ENCODE assay signal across 8 cellular contexts in the genomic region with DNA sequence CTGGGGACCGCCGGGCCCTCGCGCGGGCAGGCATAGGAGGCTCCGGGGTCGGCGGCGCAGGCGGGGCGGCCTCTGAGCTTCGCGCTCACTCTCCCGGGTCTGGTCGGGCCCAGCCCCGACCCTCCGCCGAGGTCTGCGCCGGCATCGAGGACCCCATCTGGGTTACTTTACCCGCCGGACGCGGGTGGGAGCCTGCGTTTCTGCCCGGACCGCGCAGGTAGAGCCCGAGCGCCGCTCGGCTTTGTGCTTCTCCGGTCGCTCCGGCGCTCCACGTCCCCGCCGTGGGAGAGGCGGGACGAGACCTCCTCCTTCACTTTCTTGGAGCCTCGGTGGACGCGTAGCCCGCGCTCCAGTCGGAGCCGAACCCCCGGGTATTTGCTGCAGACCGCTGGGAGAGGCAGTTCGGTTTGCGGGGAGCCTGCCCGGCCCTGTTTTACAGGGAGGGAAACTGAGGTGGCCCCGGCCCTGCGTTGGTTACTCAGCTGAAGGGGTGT.
DNase-seq lines count a peak whose midpoint lies in the region; ATAC-seq, FAIRE-seq and TF ChIP-seq lines count a peak whose summit lies in the region.

No MANE protein-coding gene starts in this region.

- DNase-seq in GM19239 (ENCODE audit: insufficient read length, low spot score) (peak; percentile 44), activated B cell treated with CpG ODN at 0.5 μM for 24 hours (peak; percentile 29), heart right ventricle (no peak), gastrocnemius medialis (no peak), NCI-H1436 treated with DMSO at 0.1 percent for 48 hours (lab: John Stamatoyannopoulos, UW) (no peak)
- DNase-seq in stimulated activated CD4-positive, alpha-beta T cell treated with anti-CD3 and anti-CD28 coated beads, Interleukin-4, amount 100 ng/mL, for 1 hour: no peak

- ATAC-seq in activated B cell treated with CpG ODN at 0.5 μM for 24 hours (ENCODE audit: low read depth): no peak
- peak in 4 of 8 donors; percentile 18 to 43 (median 34) for ATAC-seq in heart right ventricle
- ATAC-seq in gastrocnemius medialis: peak in 1 of 2 donors; percentile 28
- ATAC-seq in GM19324 (IDR thresholded peaks at IDR 0.05; ENCODE audit: low FRiP score, unreplicated experiment): no peak
- no peak for ATAC-seq in HG03565 (IDR thresholded peaks at IDR 0.05; ENCODE audit: unreplicated experiment)

- POLR2A ChIA-PET in activated B cell treated with CpG ODN at 0.5 μM for 24 hours (lab: Charles Lee): no interaction called here

- peak overlapping the region; percentile 25 to 68 (median 54) for H3K4me3 ChIP-seq in heart right ventricle
- peak overlapping the region; percentile 45 to 54 (median 50) for H3K4me3 ChIP-seq in gastrocnemius medialis

- CTCF ChIA-PET in activated B cell treated with CpG ODN at 0.5 μM for 24 hours (lab: Charles Lee): no interaction called here

- H3K9me3 Mint-ChIP-seq in activated B cell treated with CpG ODN at 0.5 μM for 24 hours: peaks cover 2% of the 10 kb centered on the region

- in situ Hi-C loops in gastrocnemius medialis (cut with MboI; ENCODE audit: low sequenced_read_pairs in 4 of 4): no loop called here

- H3K27ac ChIP-seq in heart right ventricle (no peak overlapping the region), gastrocnemius medialis (no peak overlapping the region)

- no peak for TF ChIP-seq CTCF in activated B cell treated with CpG ODN at 0.5 μM for 24 hours (IDR thresholded peaks at IDR 0.05)
- no peak for TF ChIP-seq CTCF in heart right ventricle (IDR thresholded peaks at IDR 0.05)
- TF ChIP-seq CTCF in gastrocnemius medialis (IDR thresholded peaks at IDR 0.05 in 4 of 5, conservative IDR thresholded peaks at IDR 0.05 in 1 of 5): no peak

- H3K9me3 ChIP-seq in heart right ventricle: no peaks in the 10 kb centered on the region
- no peaks in the 10 kb centered on the region for H3K9me3 ChIP-seq in gastrocnemius medialis

- TF ChIP-seq POLR2A in gastrocnemius medialis (IDR thresholded peaks at IDR 0.05): no peak

- H3K4me1 ChIP-seq in heart right ventricle (peaks cover 0 to 26% (median 5%) of the 10 kb centered on the region in 9 donors), gastrocnemius medialis (peaks cover 0 to 5% of the 10 kb centered on the region in 2 donors)

- H3K36me3 ChIP-seq in heart right ventricle (no peaks in the 10 kb centered on the region), gastrocnemius medialis (no peaks in the 10 kb centered on the region)

- H3K4me1 Mint-ChIP-seq in activated B cell treated with CpG ODN at 0.5 μM for 24 hours: peaks cover 30% of the 10 kb centered on the region

- WGBS in heart right ventricle, 2 donors: 3 to 4% methylated on average over 55 to 56 of the region's 56 CpGs

- H3K36me3 Mint-ChIP-seq in activated B cell treated with CpG ODN at 0.5 μM for 24 hours (ENCODE audit: low read depth): no peaks in the 10 kb centered on the region

- H3K27me3 ChIP-seq in heart right ventricle (peaks cover 9 to 90% (median 47%) of the 10 kb centered on the region in 7 donors), gastrocnemius medialis (peaks cover 37 to 54% (median 49%) of the 10 kb centered on the region in 3 donors)

- H3K27me3 Mint-ChIP-seq in activated B cell treated with CpG ODN at 0.5 μM for 24 hours: peaks cover 51% of the 10 kb centered on the region

- intact Hi-C loops in activated B cell treated with CpG ODN at 0.5 μM for 24 hours (cut with micrococcal nuclease) (no loop called here), heart right ventricle (cut with DNase I) (no loop called here), gastrocnemius medialis (cut with DNase I; ENCODE audit: low total_unique reads) (no loop called here)

- H3K4me3 Mint-ChIP-seq in activated B cell treated with CpG ODN at 0.5 μM for 24 hours: peak overlapping the region; percentile 67

- H3K27ac Mint-ChIP-seq in activated B cell treated with CpG ODN at 0.5 μM for 24 hours: no peak overlapping the region

- FAIRE-seq in GM19239 (lab: Jason Lieb, UNC): peak; percentile 48

Comparison
In these comparisons a context has a peak if more than half of its experiments do, and no peak if none do; other contexts are left out.
1. DNase-seq: peak in GM19239 (single experiment) and activated B cell treated with CpG ODN at 0.5 μM for 24 hours (single experiment); none in heart right ventricle (0 of 2), gastrocnemius medialis (0 of 2), stimulated activated CD4-positive, alpha-beta T cell treated with anti-CD3 and anti-CD28 coated beads, Interleukin-4, amount 100 ng/mL, for 1 hour (single experiment) and NCI-H1436 treated with DMSO at 0.1 percent for 48 hours (single experiment).